In the genomic region with DNA sequence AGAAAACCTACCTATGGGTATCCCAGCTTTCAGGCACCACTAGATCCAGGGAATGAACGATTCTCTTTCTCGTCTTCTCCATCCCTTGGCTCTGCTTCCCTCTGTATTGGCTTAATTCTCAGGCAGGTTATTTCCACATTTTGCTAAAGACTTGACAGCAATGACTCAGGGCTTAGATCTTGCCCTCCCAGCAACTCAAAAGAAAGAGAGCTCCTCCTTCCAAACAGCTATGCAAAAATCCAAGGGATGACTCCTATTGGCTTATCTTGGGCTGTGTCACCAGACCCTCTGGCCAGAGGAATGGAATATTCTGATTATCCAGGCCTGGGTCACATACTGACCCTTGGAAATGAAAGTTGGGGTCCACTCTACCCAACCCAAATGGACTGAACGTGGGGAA, we compare ENCODE assay signal across 15 cellular contexts.
DNase-seq lines count a peak whose midpoint lies in the region; ATAC-seq and TF ChIP-seq lines count a peak whose summit lies in the region.
"Had no signal": no experiment of that assay in that cellular context is flagged by ENCODE, and none has a peak within 500 bp of the region (broad histone marks: within the 10 kb centered on the region; RNA-seq: fewer than 3 reads in every experiment).

No MANE protein-coding gene starts in this region.

- no peak for TF ChIP-seq CTCF in epithelial cell of esophagus (IDR thresholded peaks at IDR 0.05; ENCODE audit: insufficient read depth, low read depth, low read length, missing control alignments)

- H3K4me3 ChIP-seq in epithelial cell of esophagus (ENCODE audit: low read length) = no peak overlapping the region

- DNase-seq in M059J (ENCODE audit: low read depth) (peak; percentile 36), epithelial cell of esophagus (ENCODE audit: low read depth) (peak; percentile 77), kidney tubule cell (ENCODE audit: low spot score) (peak; percentile 59), renal cortical epithelial cell (ENCODE audit: low read depth) (peak; percentile 46), dermis blood vessel endothelial cell (no peak), NCI-H1092 (lab: John Stamatoyannopoulos, UW) (no peak), HPDE6-E6E7 (ENCODE audit: extremely low spot score) (no peak)
- DNase-seq: BE2C, DMS79, NCI-H1417 treated with DMSO at 0.1 percent for 48 hours, NCI-H187, NCI-H446, NCI-H526 treated with DMSO at 0.1 percent for 48 hours, SHP77 had no signal

- ATAC-seq in GM19395 (IDR thresholded peaks at IDR 0.05; ENCODE audit: unreplicated experiment) = no peak

Comparison
In these comparisons a context has a peak if more than half of its experiments do, and no peak if none do; other contexts are left out.
1. DNase-seq: peak in M059J (single experiment), epithelial cell of esophagus (single experiment), kidney tubule cell (single experiment) and renal cortical epithelial cell (single experiment); none in dermis blood vessel endothelial cell (single experiment), NCI-H1092 (single experiment) and HPDE6-E6E7 (single experiment).